11 cellular contexts compared by ENCODE assay signal in the genomic region with DNA sequence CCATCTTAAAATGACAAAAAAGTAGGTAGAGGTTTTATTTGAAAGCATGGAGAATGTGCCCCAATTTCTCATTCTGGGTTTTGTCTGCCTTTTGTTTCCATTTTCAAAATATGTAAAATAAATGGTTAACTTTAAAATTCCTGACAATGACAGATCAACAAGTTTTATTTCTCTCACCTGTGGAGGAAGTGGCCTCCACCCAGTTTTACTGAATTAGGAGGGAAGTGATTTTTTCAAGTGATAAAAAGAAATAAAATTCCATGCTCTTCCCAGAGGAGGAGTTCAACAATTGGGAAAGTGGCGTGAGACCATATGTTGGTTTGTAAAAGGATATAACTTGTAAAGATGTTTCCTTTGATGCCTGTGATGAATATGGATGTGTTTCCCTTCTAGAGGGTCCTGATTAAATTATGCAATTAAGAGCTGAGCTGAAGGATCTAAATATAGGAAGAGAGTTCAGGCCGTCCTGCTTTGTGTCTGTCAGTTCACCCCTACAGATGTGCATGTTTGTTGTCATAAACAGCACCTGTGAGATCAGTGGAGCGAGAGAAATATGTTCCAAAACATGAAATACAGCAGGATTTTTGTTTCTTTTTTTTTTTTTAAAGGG. TPM values are rescaled to one million over a fixed set of nuclear protein-coding genes. Genes with fewer than 3 reads are reported as not detected.
DNase-seq lines count a peak whose midpoint lies in the region; ATAC-seq and TF ChIP-seq lines count a peak whose summit lies in the region.
"Had no signal": no experiment of that assay in that cellular context is flagged by ENCODE, and none has a peak within 500 bp of the region (broad histone marks: within the 10 kb centered on the region; RNA-seq: fewer than 3 reads in every experiment).

No MANE protein-coding gene starts in this region.

- H3K4me3 ChIP-seq in Loucy (ENCODE audit: low read length, poor library complexity, severe bottlenecking) (no peak overlapping the region), skeletal muscle tissue (ENCODE audit: low read length in 3 of 3) (no peak overlapping the region), WERI-Rb-1 (ENCODE audit: low read depth, low read length) (no peak overlapping the region)

- H4K20me1 ChIP-seq in Loucy (ENCODE audit: insufficient read depth, low read length, poor library complexity, severe bottlenecking), result peaks cover 7% of the 10 kb centered on the region

- TF ChIP-seq CTCF in Loucy (conservative IDR thresholded peaks at IDR 0.05; ENCODE audit: low read length), result no peak
- no peak for TF ChIP-seq CTCF in WERI-Rb-1 (IDR thresholded peaks at IDR 0.05; ENCODE audit: low read depth, low read length)

- ATAC-seq in GM19328 (IDR thresholded peaks at IDR 0.05; ENCODE audit: unreplicated experiment), result peak; percentile 48
- peak; percentile 62 for ATAC-seq in HG02610 (IDR thresholded peaks at IDR 0.05; ENCODE audit: unreplicated experiment)
- ATAC-seq: stimulated activated naive CD8-positive, alpha-beta T cell treated with anti-CD3 and anti-CD28 coated beads, Interleukin-15, amount 100 ng/mL, for 72 hours had no signal

- no peaks in the 10 kb centered on the region for H3K9me2 ChIP-seq in Loucy (replicated peaks; ENCODE audit: low read depth, low read length)

- H3K4me1 ChIP-seq in Loucy (ENCODE audit: insufficient read depth, low read length, poor library complexity, severe bottlenecking) (peaks cover 59% of the 10 kb centered on the region), skeletal muscle tissue (ENCODE audit: control insufficient read depth in 3 of 3, insufficient read depth in 3 of 3, low read length in 3 of 3) (peaks cover 8 to 17% (median 12%) of the 10 kb centered on the region in 3 donors)

- no peak overlapping the region for H2AFZ ChIP-seq in Loucy (ENCODE audit: low read length)

- H3K9me3 ChIP-seq in Loucy (ENCODE audit: insufficient read depth, low read depth, low read length) (no peaks in the 10 kb centered on the region), skeletal muscle tissue (ENCODE audit: control insufficient read depth in 3 of 3, low read length in 3 of 3) (no peaks in the 10 kb centered on the region), WERI-Rb-1 (ENCODE audit: severe bottlenecking) (no peaks in the 10 kb centered on the region)

- H3F3A ChIP-seq in Loucy (ENCODE audit: low read depth), result no peaks in the 10 kb centered on the region

- H3K27ac ChIP-seq in skeletal muscle tissue (ENCODE audit: low read depth, low read length) (peak overlapping the region; percentile 3), WERI-Rb-1 (no peak overlapping the region)

- H3K27me3 ChIP-seq in Loucy (ENCODE audit: insufficient read depth, low read length, poor library complexity, severe bottlenecking) (no peaks in the 10 kb centered on the region), skeletal muscle tissue (ENCODE audit: control insufficient read depth in 3 of 3, insufficient read depth in 3 of 3, low read length in 3 of 3) (no peaks in the 10 kb centered on the region), WERI-Rb-1 (ENCODE audit: insufficient read depth, low read depth, severe bottlenecking) (no peaks in the 10 kb centered on the region)

- peaks cover 87% of the 10 kb centered on the region for H3K79me2 ChIP-seq in Loucy (ENCODE audit: insufficient read depth, low read length)

- no peak overlapping the region for H3K9ac ChIP-seq in Loucy (ENCODE audit: low read depth, low read length, poor library complexity, severe bottlenecking)
- H3K9ac ChIP-seq in skeletal muscle tissue (ENCODE audit: low read depth in 1 of 3, low read length in 3 of 3), result peak overlapping the region in 1 of 3 donors; percentile 12

- DNase-seq in NCI-H2029 (lab: John Stamatoyannopoulos, UW), result no peak
- no peak for DNase-seq in WERI-Rb-1
- no peak for DNase-seq in activated CD4-positive, alpha-beta T cell treated with anti-CD3 and anti-CD28 coated beads for 1 hour
- DNase-seq: activated naive CD4-positive, alpha-beta T cell treated with Interleukin-2 at 50 U/mL for 16 hours; NCI-H1694; SHP77; stimulated activated naive CD8-positive, alpha-beta T cell treated with anti-CD3 and anti-CD28 coated beads, Interleukin-15, amount 100 ng/mL, for 72 hours had no signal

- H3K4me2 ChIP-seq in Loucy (ENCODE audit: low read depth, low read length, poor library complexity, severe bottlenecking), result peak overlapping the region; percentile 19

- H3K36me3 ChIP-seq in Loucy (ENCODE audit: insufficient read depth, low read length), result no peaks in the 10 kb centered on the region
- no peaks in the 10 kb centered on the region for H3K36me3 ChIP-seq in skeletal muscle tissue (ENCODE audit: control insufficient read depth in 3 of 3, insufficient read depth in 3 of 3, low read length in 3 of 3)
- H3K36me3 ChIP-seq in WERI-Rb-1, result no peaks in the 10 kb centered on the region

RNA-seq across cellular contexts. Expression of a gene that starts 19.5 kb away (rescaled TPM):
- 38.6 TPM for total RNA-seq in skeletal muscle tissue
